Comparison of ENCODE assay signal across 8 cellular contexts in genomic region chr9:101977614-101978210, GRCh38.
DNase-seq lines count a peak whose midpoint lies in the region; ATAC-seq and TF ChIP-seq lines count a peak whose summit lies in the region.

No MANE protein-coding gene starts in this region.

- no peak overlapping the region for H3K27ac Mint-ChIP-seq in HFFc6

- ATAC-seq in body of pancreas, result peak; percentile 52
- no peak for ATAC-seq in stimulated activated naive CD8-positive, alpha-beta T cell treated with anti-CD3 and anti-CD28 coated beads, Interleukin-15, Interleukin-2, amounts not matched to agents 100 U/mL and 50 U/mL, for 24 hours

- H3K27me3 Mint-ChIP-seq in HFFc6 (ENCODE audit: insufficient read depth), result 0 out of 2 replicates have a peak, but pooled peaks cover 3% of the 10 kb centered on the region

- no peaks in the 10 kb centered on the region for H3K27me3 ChIP-seq in body of pancreas

- 5 to 33% methylated on average over 2 of the region's 2 CpGs for WGBS in body of pancreas, 2 donors

- no peaks in the 10 kb centered on the region for H3K36me3 ChIP-seq in body of pancreas (replicated peaks in 1 of 2; ENCODE audit: insufficient read depth in 1 of 2, low read depth in 2 of 2)

- peaks cover 4% of the 10 kb centered on the region; the same call in 1 of the 2 replicates for H3K9me3 Mint-ChIP-seq in HFFc6

- TF ChIP-seq POLR2A in body of pancreas (IDR thresholded peaks at IDR 0.05), result no peak

- no peak overlapping the region for H3K27ac ChIP-seq in body of pancreas

- TF ChIP-seq CTCF in HFFc6 (IDR thresholded peaks at IDR 0.05), result peak; percentile 81
- TF ChIP-seq CTCF in body of pancreas (IDR thresholded peaks at IDR 0.05), result peak; percentile 15 to 74 (median 54)

- no peaks in the 10 kb centered on the region for H3K9me3 ChIP-seq in body of pancreas

- H3K4me3 ChIP-seq in body of pancreas, result no peak overlapping the region

- H3K4me3 Mint-ChIP-seq in HFFc6, result no peak overlapping the region

- intact Hi-C loops in body of pancreas (cut with DNase I), result no loop called here

- no peaks in the 10 kb centered on the region for H3K36me3 Mint-ChIP-seq in HFFc6 (ENCODE audit: low read depth)

- no peaks in the 10 kb centered on the region for H3K4me1 ChIP-seq in body of pancreas

- peak; percentile 24 for DNase-seq in DMS 273 (lab: John Stamatoyannopoulos, UW; ENCODE audit: unreplicated experiment)
- DNase-seq in DMS 273 treated with DMSO at 0.1 percent for 48 hours (lab: John Stamatoyannopoulos, UW), result no peak
- DNase-seq in HFFc6, result peak; percentile 7
- peak; percentile 33 for DNase-seq in NCI-H1092 (lab: John Stamatoyannopoulos, UW)
- no peak for DNase-seq in body of pancreas
- peak; percentile 1 for DNase-seq in midbrain (lab: John Stamatoyannopoulos, UW)
- no peak for DNase-seq in stimulated activated CD4-positive, alpha-beta T cell treated with anti-CD3 and anti-CD28 coated beads, Interleukin-4, amount 100 ng/mL, for 4 hours
- DNase-seq in stimulated activated naive CD8-positive, alpha-beta T cell treated with anti-CD3 and anti-CD28 coated beads, Interleukin-15, Interleukin-2, amounts not matched to agents 100 U/mL and 50 U/mL, for 24 hours, result no peak

- no peaks in the 10 kb centered on the region for H3K4me1 Mint-ChIP-seq in HFFc6 (ENCODE audit: low read depth)

Comparison
In these comparisons a context has a peak if more than half of its experiments do, and no peak if none do; other contexts are left out.
1. DNase-seq: peak in DMS 273 (single experiment), HFFc6 (single experiment), NCI-H1092 (single experiment) and midbrain (single experiment); none in DMS 273 treated with DMSO at 0.1 percent for 48 hours (single experiment), body of pancreas (0 of 4), stimulated activated CD4-positive, alpha-beta T cell treated with anti-CD3 and anti-CD28 coated beads, Interleukin-4, amount 100 ng/mL, for 4 hours (0 of 2) and stimulated activated naive CD8-positive, alpha-beta T cell treated with anti-CD3 and anti-CD28 coated beads, Interleukin-15, Interleukin-2, amounts not matched to agents 100 U/mL and 50 U/mL, for 24 hours (single experiment).